In genomic region chr7:41705109-41705871, GRCh38 we compare ENCODE assay signal across 8 cellular contexts. TPM values are rescaled to one million over a fixed set of nuclear protein-coding genes. Genes with fewer than 3 reads are reported as not detected.
DNase-seq lines count a peak whose midpoint lies in the region; ATAC-seq and TF ChIP-seq lines count a peak whose summit lies in the region.

No MANE protein-coding gene starts in this region.

- H3K36me3 ChIP-seq in GM23338 (ENCODE audit: insufficient read depth) (no peaks in the 10 kb centered on the region), Karpas-422 (ENCODE audit: insufficient read depth, low read length) (no peaks in the 10 kb centered on the region), brain microvascular endothelial cell (replicated peaks) (no peaks in the 10 kb centered on the region), iPS-18a (ENCODE audit: control insufficient read depth, low read depth, low read length) (no peaks in the 10 kb centered on the region)

- H3K27ac ChIP-seq in GM23338 (ENCODE audit: low read depth) (no peak overlapping the region), Karpas-422 (ENCODE audit: low read length) (no peak overlapping the region), brain microvascular endothelial cell (peak overlapping the region; percentile 78), iPS-18a (ENCODE audit: low read length) (no peak overlapping the region)

- no peak overlapping the region for H3K27ac Mint-ChIP-seq in GM23338
- peak overlapping the region; percentile 50 for H3K27ac Mint-ChIP-seq in T-helper 1 cell treated with Interleukin-12 subunit alpha and Interleukin-12 subunit beta and Interleukin-4 antibody, amounts not matched to agents 30 μg/mL and 1 μg/mL, for 36 hours

- H3K4me1 ChIP-seq in GM23338 (ENCODE audit: insufficient read depth) (peaks cover 49% of the 10 kb centered on the region), Karpas-422 (ENCODE audit: low read length) (no peaks in the 10 kb centered on the region), iPS-18a (ENCODE audit: control insufficient read depth, low read depth, low read length) (peaks cover 34% of the 10 kb centered on the region)

- H3K4me2 ChIP-seq in GM23338 (peak overlapping the region; percentile 77), Karpas-422 (ENCODE audit: low read depth, low read length, poor library complexity, severe bottlenecking) (peak overlapping the region; percentile 51)

- TF ChIP-seq CTCF in GM23338 (conservative IDR thresholded peaks at IDR 0.05; ENCODE audit: low read depth in 2 of 2) (peak; percentile 89 to 97), brain microvascular endothelial cell (IDR thresholded peaks at IDR 0.05; ENCODE audit: low read depth, low read length, missing control alignments) (peak; percentile 88)

- H3K4me1 Mint-ChIP-seq in GM23338 = peaks cover 54% of the 10 kb centered on the region
- peaks cover 15% of the 10 kb centered on the region for H3K4me1 Mint-ChIP-seq in T-helper 1 cell treated with Interleukin-12 subunit alpha and Interleukin-12 subunit beta and Interleukin-4 antibody, amounts not matched to agents 30 μg/mL and 1 μg/mL, for 36 hours (ENCODE audit: low read depth)

- H3K9me3 Mint-ChIP-seq in GM23338 = no peaks in the 10 kb centered on the region
- H3K9me3 Mint-ChIP-seq in T-helper 1 cell treated with Interleukin-12 subunit alpha and Interleukin-12 subunit beta and Interleukin-4 antibody, amounts not matched to agents 30 μg/mL and 1 μg/mL, for 36 hours = no peaks in the 10 kb centered on the region

- H3K27me3 ChIP-seq in GM23338 (ENCODE audit: insufficient read depth) = peaks cover 19% of the 10 kb centered on the region
- H3K27me3 ChIP-seq in Karpas-422 (ENCODE audit: low read length) = no peaks in the 10 kb centered on the region
- no peaks in the 10 kb centered on the region for H3K27me3 ChIP-seq in brain microvascular endothelial cell (replicated peaks)
- peaks cover 44% of the 10 kb centered on the region for H3K27me3 ChIP-seq in iPS-18a (ENCODE audit: control insufficient read depth, insufficient read depth, low read length)

- H4K20me1 ChIP-seq in GM23338 (replicated peaks; ENCODE audit: insufficient read depth) = no peaks in the 10 kb centered on the region
- H4K20me1 ChIP-seq in Karpas-422 (ENCODE audit: insufficient read depth, low read depth, low read length) = no peaks in the 10 kb centered on the region

- peak; percentile 92 for ATAC-seq in GM23338

- H3K4me3 Mint-ChIP-seq in GM23338 = peak overlapping the region; percentile 74
- H3K4me3 Mint-ChIP-seq in T-helper 1 cell treated with Interleukin-12 subunit alpha and Interleukin-12 subunit beta and Interleukin-4 antibody, amounts not matched to agents 30 μg/mL and 1 μg/mL, for 36 hours = peak overlapping the region; percentile 76

- H3K4me3 ChIP-seq in GM08714 (ENCODE audit: low read length) = peak overlapping the region; percentile 39; the same call in 1 of the 2 replicates
- H3K4me3 ChIP-seq in GM23338 = peak overlapping the region; percentile 61
- peak overlapping the region; percentile 47; the same call in 1 of the 2 replicates for H3K4me3 ChIP-seq in Karpas-422 (ENCODE audit: low read length)
- H3K4me3 ChIP-seq in brain microvascular endothelial cell (ENCODE audit: low read depth, low read length) = peak overlapping the region; percentile 56
- H3K4me3 ChIP-seq in iPS-18a (ENCODE audit: low read length) = peak overlapping the region; percentile 69
- H3K4me3 ChIP-seq in skeletal muscle cell (ENCODE audit: low read depth, low read length) = peak overlapping the region; percentile 58

- H3K9me2 ChIP-seq in GM23338 (ENCODE audit: insufficient read depth) (no peaks in the 10 kb centered on the region), Karpas-422 (replicated peaks; ENCODE audit: insufficient read depth, low read length) (no peaks in the 10 kb centered on the region)

- peak overlapping the region; percentile 6; the same call in 1 of the 2 replicates for H3K9ac ChIP-seq in Karpas-422 (ENCODE audit: low read length)
- peak overlapping the region; percentile 15 for H3K9ac ChIP-seq in iPS-18a (ENCODE audit: low read length)

- peaks cover 23% of the 10 kb centered on the region for H3K27me3 Mint-ChIP-seq in GM23338 (ENCODE audit: insufficient read depth, low read depth, poor library complexity)
- peaks cover 61% of the 10 kb centered on the region for H3K27me3 Mint-ChIP-seq in T-helper 1 cell treated with Interleukin-12 subunit alpha and Interleukin-12 subunit beta and Interleukin-4 antibody, amounts not matched to agents 30 μg/mL and 1 μg/mL, for 36 hours (ENCODE audit: low read depth)

- H2AFZ ChIP-seq in GM23338 (peak overlapping the region; percentile 97), Karpas-422 (ENCODE audit: low read length) (peak overlapping the region; percentile 34; the same call in 1 of the 2 replicates)

- DNase-seq in GM23338 (ENCODE audit: low spot score) (peak; percentile 96), Karpas-422 (peak; percentile 74), brain microvascular endothelial cell (peak; percentile 89), skeletal muscle cell (ENCODE audit: low read depth) (peak; percentile 78), NCI-H187 treated with DMSO at 0.1 percent for 48 hours (lab: John Stamatoyannopoulos, UW) (no peak)

- H3F3A ChIP-seq in GM23338 (replicated peaks; ENCODE audit: low read depth) = peaks cover 7% of the 10 kb centered on the region; the same call in 1 of the 2 replicates

- H3K9me3 ChIP-seq in Karpas-422 (ENCODE audit: low read length) = no peaks in the 10 kb centered on the region
- H3K9me3 ChIP-seq in iPS-18a (ENCODE audit: control insufficient read depth, low read depth, low read length) = no peaks in the 10 kb centered on the region

- H3K36me3 Mint-ChIP-seq in GM23338 (ENCODE audit: low read depth) = no peaks in the 10 kb centered on the region
- no peaks in the 10 kb centered on the region for H3K36me3 Mint-ChIP-seq in T-helper 1 cell treated with Interleukin-12 subunit alpha and Interleukin-12 subunit beta and Interleukin-4 antibody, amounts not matched to agents 30 μg/mL and 1 μg/mL, for 36 hours (ENCODE audit: low read depth)

- in situ Hi-C loops in brain microvascular endothelial cell (cut with HindIII; ENCODE audit: low pct_ligation_motif_present, low sequenced_read_pairs) = loop anchor here (25.0 kb wide), 1 partner anchor 207 kb away; no protein-coding TSS in a partner anchor

- H3K79me2 ChIP-seq in GM23338 (replicated peaks; ENCODE audit: insufficient read depth) = no peaks in the 10 kb centered on the region
- no peaks in the 10 kb centered on the region for H3K79me2 ChIP-seq in Karpas-422 (ENCODE audit: low read length)

TF ChIP-seq in GM23338, 12 proteins besides CTCF, POLR2A, EP300 and RAD21 (continues in another document):
- TF ChIP-seq JUNB (IDR thresholded peaks at IDR 0.05; ENCODE audit: unreplicated experiment) (no peak), NANOG (IDR thresholded peaks at IDR 0.05; ENCODE audit: borderline replicate concordance) (no peak), EZH2 (IDR thresholded peaks at IDR 0.05; ENCODE audit: low read depth, unreplicated experiment) (no peak)

RNA-seq across cellular contexts. Expression of gene INHBA, which starts 2.4 kb away (rescaled TPM):
- total RNA-seq in GM23338 (2014; rRNA removed; shearing (Covaris generic)) = 0.94 and 1.0 TPM in 2 replicates
- 1.0 and 1.3 TPM in 2 replicates for polyA plus RNA-seq in GM23338 (2016; fragmentation: Nextera tagmentation; extraction: Ambion mirVana)
- not detected in 2 replicates for total RNA-seq in Karpas-422 (2014; rRNA removed; shearing (Covaris generic); ENCODE audit: low replicate concordance)
